Comparison of ENCODE assay signal across 7 cellular contexts in the genomic region with DNA sequence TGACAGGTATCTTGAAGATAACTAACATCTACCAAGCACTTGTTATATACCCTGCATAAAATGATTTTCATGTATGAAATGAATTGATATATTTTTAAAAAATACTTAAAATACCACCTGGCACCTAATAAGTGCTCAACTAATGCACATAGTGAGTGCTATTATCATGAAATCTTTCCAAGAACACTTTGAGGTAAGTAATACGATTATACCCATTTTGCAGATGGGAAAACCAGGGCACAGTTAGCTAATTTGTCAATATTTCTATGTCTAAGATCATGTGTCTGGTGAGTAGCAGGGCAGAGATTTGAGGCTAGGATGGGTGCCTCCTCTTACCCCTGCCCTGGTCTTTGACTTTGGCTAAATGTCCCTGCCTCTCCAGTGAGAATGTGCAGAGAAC. TPM values are rescaled to one million over a fixed set of nuclear protein-coding genes. Genes with fewer than 3 reads are reported as not detected.
"Had no signal": no experiment of that assay in that cellular context is flagged by ENCODE, and none has a peak within 500 bp of the region (broad histone marks: within the 10 kb centered on the region; RNA-seq: fewer than 3 reads in every experiment).

No MANE protein-coding gene starts in this region.

- H3K9ac ChIP-seq: KMS-11 had no signal

- H3K4me3 ChIP-seq: GM23338 had no signal

- H3K4me2 ChIP-seq: GM23338, KMS-11 had no signal

- H3K27ac ChIP-seq: KMS-11 had no signal

- DNase-seq: HFFc6, IMR-90 had no signal

- FAIRE-seq: H54, HTR-8/SVneo had no signal

RNA-seq across cellular contexts. Expression of a gene that starts 6.1 kb away (rescaled TPM):
- total RNA-seq: H1 had no signal
- polyA plus RNA-seq: IMR-90 had no signal
